28 cellular contexts compared by ENCODE assay signal in genomic region chr6:6471276-6471675, GRCh38.
"Had no signal": no experiment of that assay in that cellular context is flagged by ENCODE, and none has a peak within 500 bp of the region (broad histone marks: within the 10 kb centered on the region; RNA-seq: fewer than 3 reads in every experiment).

No MANE protein-coding gene starts in this region.

- H3K4me3 ChIP-seq: ascending aorta had no signal

- H3K27ac ChIP-seq: ascending aorta, VCaP had no signal

- H3K27me3 ChIP-seq: ascending aorta had no signal

- H3K36me3 ChIP-seq: ascending aorta had no signal

- FAIRE-seq: TTC549 had no signal

- DNase-seq: activated B cell treated with CpG ODN at 0.5 μM for 24 hours; activated CD4-positive, alpha-beta memory T cell treated with anti-CD3 and anti-CD28 coated beads for 36 hours; activated CD4-positive, alpha-beta T cell treated with anti-CD3 and anti-CD28 coated beads for 4 hours; activated CD4-positive, alpha-beta T cell treated with anti-CD3 and anti-CD28 coated beads, Interleukin-2, amount 10 ng/mL, durations not matched to agents 24 days and 14 days; activated CD4-positive, alpha-beta T cell treated with anti-CD3 and anti-CD28 coated beads, Interleukin-2, amount 50 U/mL, for 1 hour; activated CD4-positive, alpha-beta T cell treated with anti-CD3 and anti-CD28 coated beads, Interleukin-2, amount 50 U/mL, for 4 hours; activated CD4-positive, CD25-positive, alpha-beta regulatory T cell treated with anti-CD3 and anti-CD28 coated beads, Interleukin-2, amount 50 U/mL, for 72 hours; activated CD8-positive, alpha-beta memory T cell treated with anti-CD3 and anti-CD28 coated beads, Interleukin-2, amount 50 U/mL, for 4 hours; activated CD8-positive, alpha-beta T cell treated with anti-CD3 and anti-CD28 coated beads for 36 hours; activated gamma-delta T cell; activated naive CD4-positive, alpha-beta T cell treated with anti-CD3 and anti-CD28 coated beads, Interleukin-2, amount 10 ng/mL, durations not matched to agents 7 days and 5 days; activated naive CD4-positive, alpha-beta T cell treated with Interleukin-2 at 50 U/mL for 16 hours; activated naive CD8-positive, alpha-beta T cell treated with anti-CD3 and anti-CD28 coated beads, Interleukin-2, amount 10 ng/mL, durations not matched to agents 7 days and 5 days; activated naive CD8-positive, alpha-beta T cell treated with anti-CD3 and anti-CD28 coated beads, Interleukin-2, amount 50 U/mL, for 24 hours; activated T-cell treated with anti-CD3 and anti-CD28 coated beads for 4 hours; activated T-cell treated with anti-CD3 and anti-CD28 coated beads, Interleukin-2, amount 50 U/mL, for 1 hour; activated T-cell treated with anti-CD3 and anti-CD28 coated beads, Interleukin-2, amount 50 U/mL, for 4 hours; activated T-cell treated with anti-CD3 and anti-CD28 coated beads, Interleukin-2, amount 50 U/mL, for 72 hours; amygdala; anterior cingulate cortex; central memory CD4-positive, alpha-beta T cell; T-helper 1 cell; T-helper 2 cell; T-helper 9 cell had no signal

- ATAC-seq: activated CD8-positive, alpha-beta T cell treated with anti-CD3 and anti-CD28 coated beads for 36 hours; activated naive CD8-positive, alpha-beta T cell treated with anti-CD3 and anti-CD28 coated beads, Interleukin-2, amount 50 U/mL, for 24 hours; activated T-cell treated with anti-CD3 and anti-CD28 coated beads, Interleukin-2, amount 50 U/mL, for 4 hours; activated T-cell treated with anti-CD3 and anti-CD28 coated beads, Interleukin-2, amount 50 U/mL, for 72 hours; activated T-helper 17 cell treated with anti-CD3 and anti-CD28 coated beads, Interleukin-2, amount 50 U/mL, for 72 hours had no signal

- H3K9me3 ChIP-seq: ascending aorta had no signal

- H3K4me1 ChIP-seq: ascending aorta had no signal
